In genomic region chr10:56782503-56782902, GRCh38 we compare ENCODE assay signal across 17 cellular contexts.
"Had no signal": no experiment of that assay in that cellular context is flagged by ENCODE, and none has a peak within 500 bp of the region (broad histone marks: within the 10 kb centered on the region; RNA-seq: fewer than 3 reads in every experiment).

No MANE protein-coding gene starts in this region.

- H3K27ac ChIP-seq: colonic mucosa, esophagus muscularis mucosa, gastroesophageal sphincter, spleen, tibial artery, upper lobe of right lung, vagina had no signal

- H3K36me3 ChIP-seq: colonic mucosa, esophagus muscularis mucosa, gastroesophageal sphincter, spleen, tibial artery, upper lobe of right lung, vagina had no signal

- H3K27me3 ChIP-seq: colonic mucosa, esophagus muscularis mucosa, gastroesophageal sphincter, spleen, tibial artery, upper lobe of right lung, vagina had no signal

- H3K4me3 ChIP-seq: colonic mucosa, esophagus muscularis mucosa, gastroesophageal sphincter, mucosa of descending colon, spleen, tibial artery, upper lobe of right lung, vagina had no signal

- DNase-seq: colonic mucosa; dermis blood vessel endothelial cell; kidney glomerular epithelial cell; mucosa of descending colon; naive thymus-derived CD8-positive, alpha-beta T cell; posterior cingulate gyrus; spleen; stimulated activated CD4-positive, alpha-beta T cell treated with anti-CD3 and anti-CD28 coated beads, Interleukin-15, amount 100 ng/mL, for 24 hours; stimulated activated CD4-positive, alpha-beta T cell treated with anti-CD3 and anti-CD28 coated beads, Interleukin-1b, Interleukin-23, amount 100 ng/mL, for 48 hours; stimulated activated CD4-positive, alpha-beta T cell treated with anti-CD3 and anti-CD28 coated beads, Interleukin-4, amount 100 ng/mL, for 24 hours; tibial artery; upper lobe of right lung had no signal

- H3K4me1 ChIP-seq: colonic mucosa, esophagus muscularis mucosa, gastroesophageal sphincter, spleen, tibial artery, upper lobe of right lung, vagina had no signal

- ATAC-seq: gastroesophageal sphincter; mucosa of descending colon; naive thymus-derived CD8-positive, alpha-beta T cell; sciatic nerve; stimulated activated memory B cell treated with anti-CD40 and anti-IgM and Interleukin-4, amounts not matched to agents 10 μg/mL and 1 μg/mL and 100 μg/mL, for 72 hours; upper lobe of right lung had no signal

- H3K9me3 ChIP-seq: colonic mucosa, esophagus muscularis mucosa, gastroesophageal sphincter, mucosa of descending colon, tibial artery, upper lobe of right lung, vagina had no signal
